In genomic region chr18:48962857-48963554, GRCh38 we compare ENCODE assay signal across 13 cellular contexts. TPM values are rescaled to one million over a fixed set of nuclear protein-coding genes. Genes with fewer than 3 reads are reported as not detected.
DNase-seq lines count a peak whose midpoint lies in the region; ATAC-seq and TF ChIP-seq lines count a peak whose summit lies in the region.
"Had no signal": no experiment of that assay in that cellular context is flagged by ENCODE, and none has a peak within 500 bp of the region (broad histone marks: within the 10 kb centered on the region; RNA-seq: fewer than 3 reads in every experiment).

No MANE protein-coding gene starts in this region.

- TF ChIP-seq CTCF in IMR-90 (conservative IDR thresholded peaks at IDR 0.05; ENCODE audit: low read depth, low read length): peak; percentile 30; the same call in 1 of the 2 replicates

- H2AK9ac ChIP-seq in IMR-90 (replicated peaks; ENCODE audit: low read depth, low read length, poor library complexity): no peak overlapping the region

- H3K9ac ChIP-seq in IMR-90 (ENCODE audit: low read depth, low read length) (peak overlapping the region; percentile 53; the same call in 1 of the 2 replicates), mesenchymal stem cell (ENCODE audit: low read length) (peak overlapping the region; percentile 62)

- H3K9me3 Mint-ChIP-seq in central memory CD8-positive, alpha-beta T cell: no peaks in the 10 kb centered on the region
- no peaks in the 10 kb centered on the region for H3K9me3 Mint-ChIP-seq in stimulated activated naive CD8-positive, alpha-beta T cell treated with anti-CD3 and anti-CD28 coated beads, Interleukin-15, amount 100 ng/mL, for 72 hours

- peak overlapping the region; percentile 72; the same call in 1 of the 2 replicates for H2BK20ac ChIP-seq in IMR-90 (ENCODE audit: low read depth, low read length)

- H3K4me1 Mint-ChIP-seq in central memory CD8-positive, alpha-beta T cell: peaks cover 9% of the 10 kb centered on the region
- peaks cover 17% of the 10 kb centered on the region for H3K4me1 Mint-ChIP-seq in stimulated activated naive CD8-positive, alpha-beta T cell treated with anti-CD3 and anti-CD28 coated beads, Interleukin-15, amount 100 ng/mL, for 72 hours

- H4K8ac ChIP-seq in IMR-90 (ENCODE audit: low read depth in 2 of 2, low read length in 2 of 2) (peak overlapping the region; percentile 12 to 35; a peak in 1 of 4 replicates), mesenchymal stem cell (ENCODE audit: low read length) (no peak overlapping the region)

- H3K79me1 ChIP-seq in IMR-90 (ENCODE audit: low read depth in 1 of 2, low read length in 2 of 2) (no peaks in the 10 kb centered on the region), mesenchymal stem cell (replicated peaks; ENCODE audit: low read length, poor library complexity, severe bottlenecking) (no peaks in the 10 kb centered on the region)

- H3K4ac ChIP-seq in IMR-90 (ENCODE audit: low read depth, low read length): peak overlapping the region; percentile 75
- H3K4ac ChIP-seq in mesenchymal stem cell (ENCODE audit: low read depth in 1 of 2, low read length in 2 of 2): no peak overlapping the region

- H3K4me2 ChIP-seq in IMR-90 (ENCODE audit: low read depth, low read length) (no peak overlapping the region; the same call in 1 of the 2 replicates), mesenchymal stem cell (ENCODE audit: low read length, poor library complexity, severe bottlenecking) (no peak overlapping the region)

- H3K27ac ChIP-seq in IMR-90 (ENCODE audit: insufficient read depth, low read length): peak overlapping the region; percentile 79
- peak overlapping the region; percentile 19 for H3K27ac ChIP-seq in mesenchymal stem cell (ENCODE audit: low read length, poor library complexity, severe bottlenecking)
- H3K27ac ChIP-seq: heart right ventricle had no signal

- H3K36me3 ChIP-seq in IMR-90 (ENCODE audit: control insufficient read depth, insufficient read depth, low read length) (no peaks in the 10 kb centered on the region), mesenchymal stem cell (ENCODE audit: control insufficient read depth in 1 of 2, insufficient read depth in 2 of 2, low read depth in 1 of 2, low read length in 2 of 2) (no peaks in the 10 kb centered on the region)
- H3K36me3 ChIP-seq: heart right ventricle, spleen had no signal

- H4K91ac ChIP-seq in IMR-90 (ENCODE audit: insufficient read depth, low read depth, low read length) (peak overlapping the region; percentile 64; the same call in 1 of the 2 replicates), mesenchymal stem cell (ENCODE audit: low read length) (peak overlapping the region; percentile 14)

- TF ChIP-seq POLR2A in IMR-90 (IDR thresholded peaks at IDR 0.05; ENCODE audit: low read depth, low read length): no peak

- in situ Hi-C loops in IMR-90 (cut with MboI; ENCODE audit: low sequenced_read_pairs): no loop called here

- H2BK15ac ChIP-seq in IMR-90 (ENCODE audit: low read depth, low read length): peak overlapping the region; percentile 78
- H2BK15ac ChIP-seq in mesenchymal stem cell (ENCODE audit: low read depth, poor library complexity, severe bottlenecking): no peak overlapping the region

- no peak overlapping the region for H3K4me3 Mint-ChIP-seq in central memory CD8-positive, alpha-beta T cell
- no peak overlapping the region for H3K4me3 Mint-ChIP-seq in stimulated activated naive CD8-positive, alpha-beta T cell treated with anti-CD3 and anti-CD28 coated beads, Interleukin-15, amount 100 ng/mL, for 72 hours

- DNase-seq in IMR-90: peak; percentile 90
- DNase-seq in central memory CD8-positive, alpha-beta T cell (ENCODE audit: low spot score in 2 of 2): no peak
- peak; percentile 69 for DNase-seq in mesenchymal stem cell
- DNase-seq in stimulated activated naive CD8-positive, alpha-beta T cell treated with anti-CD3 and anti-CD28 coated beads, Interleukin-15, amount 100 ng/mL, for 72 hours: peak in 1 of 2 donors; percentile 30
- no peak for DNase-seq in dedifferentiated amniotic fluid mesenchymal stem cell (ENCODE audit: extremely low spot score)
- no peak for DNase-seq in left colon
- DNase-seq: activated CD4-positive, alpha-beta T cell treated with anti-CD3 and anti-CD28 coated beads, Interleukin-2, amount 50 U/mL, for 4 hours; activated naive CD4-positive, alpha-beta T cell; heart right ventricle; KBM-7; NCI-H2081 treated with DMSO at 0.1 percent for 48 hours had no signal

- POLR2A ChIA-PET in IMR-90 (lab: Charles Lee; ENCODE audit: unreplicated experiment): no interaction called here

- peak; percentile 41 for TF ChIP-seq RAD21 in IMR-90 (IDR thresholded peaks at IDR 0.05; ENCODE audit: low read length)

- no peaks in the 10 kb centered on the region for H3K27me3 Mint-ChIP-seq in central memory CD8-positive, alpha-beta T cell
- peaks cover 10% of the 10 kb centered on the region for H3K27me3 Mint-ChIP-seq in stimulated activated naive CD8-positive, alpha-beta T cell treated with anti-CD3 and anti-CD28 coated beads, Interleukin-15, amount 100 ng/mL, for 72 hours

- peak overlapping the region; percentile 91; the same call in 1 of the 2 replicates for H3K18ac ChIP-seq in IMR-90 (ENCODE audit: low read depth, low read length)
- peak overlapping the region in 1 of 2 experiments; percentile 1 for H3K18ac ChIP-seq in mesenchymal stem cell (ENCODE audit: low read depth in 1 of 2, low read length in 2 of 2)

- H3K9me3 ChIP-seq in IMR-90 (ENCODE audit: control insufficient read depth, insufficient read depth, low read length) (no peaks in the 10 kb centered on the region), mesenchymal stem cell (ENCODE audit: control insufficient read depth, low read length) (no peaks in the 10 kb centered on the region)
- H3K9me3 ChIP-seq: heart right ventricle, spleen had no signal

- H2BK120ac ChIP-seq in IMR-90 (ENCODE audit: low read depth, low read length) (peak overlapping the region; percentile 74), mesenchymal stem cell (ENCODE audit: low read depth, low read length) (no peak overlapping the region)

- WGBS in IMR-90 (ENCODE audit: extremely low coverage in 2 of 2, insufficient read length in 1 of 2), 2 experiments: 60% methylated on average over 2 of the region's 9 CpGs; no CpG with 5 or more reads in 1 of the 2 experiments
- WGBS in mesenchymal stem cell: 68% methylated on average over 5 of the region's 9 CpGs

- peak; percentile 68 for ATAC-seq in IMR-90 (ENCODE audit: low read depth)
- ATAC-seq in central memory CD8-positive, alpha-beta T cell (replicated peaks; ENCODE audit: extremely low read depth, poor library complexity, severe bottlenecking): peak; percentile 60
- peak; percentile 88 for ATAC-seq in stimulated activated naive CD8-positive, alpha-beta T cell treated with anti-CD3 and anti-CD28 coated beads, Interleukin-15, amount 100 ng/mL, for 72 hours
- ATAC-seq in GM21360 (IDR thresholded peaks at IDR 0.05; ENCODE audit: unreplicated experiment): no peak
- ATAC-seq in left colon: no peak

- peak overlapping the region; percentile 55; the same call in 1 of the 2 replicates for H4K5ac ChIP-seq in IMR-90 (ENCODE audit: low read depth, low read length)

- peaks cover 19% of the 10 kb centered on the region for H3K4me1 ChIP-seq in IMR-90 (ENCODE audit: control insufficient read depth, insufficient read depth, low read length)
- peaks cover 18% of the 10 kb centered on the region for H3K4me1 ChIP-seq in mesenchymal stem cell (ENCODE audit: control insufficient read depth, insufficient read depth, low read depth, low read length)

- dilution Hi-C loops in IMR-90 (cut with HindIII; ENCODE audit: low sequenced_read_pairs, unreplicated experiment): no loop called here

- peak overlapping the region; percentile 52 for H2AFZ ChIP-seq in IMR-90 (replicated peaks; ENCODE audit: low read length, poor library complexity)
- H2AFZ ChIP-seq in mesenchymal stem cell (ENCODE audit: low read depth, low read length): no peak overlapping the region

- BruUV-seq in IMR-90 (replicated peaks; lab: Mats Ljungman, UMichigan): no TSS peak

- peaks cover 3% of the 10 kb centered on the region for H3K27me3 ChIP-seq in IMR-90 (ENCODE audit: control insufficient read depth, insufficient read depth, low read length)
- H3K27me3 ChIP-seq in mesenchymal stem cell (ENCODE audit: control insufficient read depth in 1 of 2, insufficient read depth in 1 of 2, low read length in 2 of 2): no peaks in the 10 kb centered on the region
- H3K27me3 ChIP-seq: heart right ventricle, spleen had no signal

- no peak overlapping the region for H3K23ac ChIP-seq in IMR-90 (ENCODE audit: low read depth, low read length)
- no peak overlapping the region for H3K23ac ChIP-seq in mesenchymal stem cell (ENCODE audit: low read length in 2 of 2)

- peak overlapping the region; percentile 6 for H2AK5ac ChIP-seq in IMR-90 (ENCODE audit: low read depth, low read length)
- H2AK5ac ChIP-seq in mesenchymal stem cell (ENCODE audit: low read length, severe bottlenecking): peak overlapping the region; percentile 50

- no peaks in the 10 kb centered on the region for H4K20me1 ChIP-seq in IMR-90 (ENCODE audit: insufficient read depth, low read length)

- H3K14ac ChIP-seq in IMR-90 (replicated peaks; ENCODE audit: low read depth, low read length) (peak overlapping the region; percentile 37; the same call in 1 of the 2 replicates), mesenchymal stem cell (ENCODE audit: low read length in 2 of 2) (no peak overlapping the region)

- no peak overlapping the region for H3K27ac Mint-ChIP-seq in central memory CD8-positive, alpha-beta T cell (ENCODE audit: low read depth)
- peak overlapping the region in 1 of 2 donors; percentile 60 for H3K27ac Mint-ChIP-seq in stimulated activated naive CD8-positive, alpha-beta T cell treated with anti-CD3 and anti-CD28 coated beads, Interleukin-15, amount 100 ng/mL, for 72 hours

- H3K36me3 Mint-ChIP-seq in central memory CD8-positive, alpha-beta T cell (ENCODE audit: insufficient read depth): no peaks in the 10 kb centered on the region

- peaks cover 4% of the 10 kb centered on the region; the same call in 1 of the 2 replicates for H3K9me1 ChIP-seq in IMR-90 (ENCODE audit: insufficient read depth, low read length)

- H3K56ac ChIP-seq in IMR-90 (ENCODE audit: extremely low read depth, insufficient read depth, low read length): no peak overlapping the region

- CTCF ChIA-PET in IMR-90 (lab: Yijun Ruan, JAX): interaction anchor here (0.6 kb wide), 1 partner anchor 89 kb away, joined by 3 read pairs; no protein-coding TSS in a partner anchor

- H2BK12ac ChIP-seq in mesenchymal stem cell (ENCODE audit: low read length in 2 of 2): peak overlapping the region; percentile 50 to 51

- H3K4me3 ChIP-seq in IMR-90 (ENCODE audit: insufficient read depth, low read depth, low read length): no peak overlapping the region
- H3K4me3 ChIP-seq in mesenchymal stem cell (ENCODE audit: insufficient read depth in 1 of 2, low read depth in 1 of 2, low read length in 2 of 2): no peak overlapping the region
- H3K4me3 ChIP-seq: heart right ventricle, spleen had no signal

- H2BK5ac ChIP-seq in IMR-90 (ENCODE audit: low read depth, low read length, poor library complexity, severe bottlenecking) (peak overlapping the region; percentile 8), mesenchymal stem cell (ENCODE audit: low read depth, low read length, poor library complexity, severe bottlenecking) (no peak overlapping the region)

- intact Hi-C loops in IMR-90 (cut with micrococcal nuclease) (no loop called here), left colon (cut with DNase I, micrococcal nuclease) (no loop called here)

RNA-seq across cellular contexts. Expression of gene SMAD7, which starts 12.2 kb away (rescaled TPM):
- 13.3 and 15.8 TPM in 2 replicates for total RNA-seq in IMR-90 (2012; rRNA removed)
- polyA plus RNA-seq in IMR-90 (2012; rRNA removed): 17.6 and 17.9 TPM in 2 replicates
- 8.3 and 14.6 TPM in 2 replicates for polyA plus RNA-seq in IMR-90 (2012; cell fraction: cytosol; rRNA removed)
- 22.6 and 22.9 TPM in 2 replicates for polyA plus RNA-seq in IMR-90 (2012; cell fraction: nucleus; rRNA removed; ENCODE audit: low replicate concordance)
- 9.6 TPM for polyA plus RNA-seq in mesenchymal stem cell (2013, experiment 1 of 2)
- 9.9 TPM for polyA plus RNA-seq in mesenchymal stem cell (2013, experiment 2 of 2)
- total RNA-seq in left colon: 10 to 100 TPM; 36.4 to 50.0 TPM

Comparison
In these comparisons a context has a peak if more than half of its experiments do, and no peak if none do; other contexts are left out.
1. ATAC-seq: peak in IMR-90 (single experiment), central memory CD8-positive, alpha-beta T cell (single experiment) and stimulated activated naive CD8-positive, alpha-beta T cell treated with anti-CD3 and anti-CD28 coated beads, Interleukin-15, amount 100 ng/mL, for 72 hours (single experiment); none in GM21360 (single experiment) and left colon (single experiment).
2. DNase-seq: peak in IMR-90 (single experiment) and mesenchymal stem cell (single experiment); none in central memory CD8-positive, alpha-beta T cell (0 of 2), dedifferentiated amniotic fluid mesenchymal stem cell (single experiment) and left colon (0 of 2).